Comparison of ENCODE assay signal across 15 cellular contexts in genomic region chr1:77594366-77595112, GRCh38.
DNase-seq lines count a peak whose midpoint lies in the region; ATAC-seq, FAIRE-seq and TF ChIP-seq lines count a peak whose summit lies in the region.
"Had no signal": no experiment of that assay in that cellular context is flagged by ENCODE, and none has a peak within 500 bp of the region (broad histone marks: within the 10 kb centered on the region; RNA-seq: fewer than 3 reads in every experiment).

No MANE protein-coding gene starts in this region.

- no peak overlapping the region for H2AFZ ChIP-seq in astrocyte (ENCODE audit: low read depth, low read length)
- no peak overlapping the region for H2AFZ ChIP-seq in HepG2 (ENCODE audit: low read length)
- H2AFZ ChIP-seq in hepatocyte, result no peak overlapping the region

- no peaks in the 10 kb centered on the region for H3K27me3 Mint-ChIP-seq in astrocyte (ENCODE audit: low read depth, unreplicated experiment)
- H3K27me3 Mint-ChIP-seq in CD8-positive, alpha-beta T cell (ENCODE audit: low read depth), result no peaks in the 10 kb centered on the region

- CTCF ChIA-PET in HepG2 (lab: Yijun Ruan, JAX; ENCODE audit: low intra/inter-chr PET ratio, low total read pairs), result no interaction called here
- CTCF ChIA-PET in CD8-positive, alpha-beta T cell (lab: Charles Lee), result interaction anchor here (0.6 kb wide), 1 partner anchor 38 kb away, joined by 3 read pairs; no protein-coding TSS in a partner anchor

- no peak overlapping the region for H3K4me3 Mint-ChIP-seq in astrocyte (ENCODE audit: unreplicated experiment)
- no peak overlapping the region for H3K4me3 Mint-ChIP-seq in CD8-positive, alpha-beta T cell
- H3K4me3 Mint-ChIP-seq: nephron progenitor cell had no signal

- H3K27me3 ChIP-seq in astrocyte (ENCODE audit: insufficient read depth, low read length), result no peaks in the 10 kb centered on the region
- no peaks in the 10 kb centered on the region for H3K27me3 ChIP-seq in HepG2 (ENCODE audit: control insufficient read depth in 1 of 2, insufficient read depth in 2 of 2, low read length in 2 of 2)
- H3K27me3 ChIP-seq in CD8-positive, alpha-beta T cell (ENCODE audit: insufficient read depth, low read length), result no peaks in the 10 kb centered on the region
- no peaks in the 10 kb centered on the region for H3K27me3 ChIP-seq in hepatocyte
- H3K27me3 ChIP-seq: upper lobe of right lung had no signal

- H3K9me2 ChIP-seq in hepatocyte (replicated peaks; ENCODE audit: insufficient read depth), result no peaks in the 10 kb centered on the region

- H3K4me1 Mint-ChIP-seq in astrocyte (ENCODE audit: low read depth, unreplicated experiment), result peaks cover 11% of the 10 kb centered on the region
- peaks cover 31% of the 10 kb centered on the region for H3K4me1 Mint-ChIP-seq in CD8-positive, alpha-beta T cell (ENCODE audit: low read depth)
- H3K4me1 Mint-ChIP-seq: nephron progenitor cell had no signal

- intact Hi-C loops in HepG2 (cut with micrococcal nuclease; ENCODE audit: unreplicated experiment), result no loop called here
- intact Hi-C loops in CD8-positive, alpha-beta T cell (cut with DNase I, micrococcal nuclease), result no loop called here

- H3K36me3 Mint-ChIP-seq in astrocyte (ENCODE audit: low read depth, unreplicated experiment), result peaks cover 1% of the 10 kb centered on the region
- H3K36me3 Mint-ChIP-seq in CD8-positive, alpha-beta T cell, result peaks cover 44% of the 10 kb centered on the region

- no peak overlapping the region for H3K4me2 ChIP-seq in astrocyte (ENCODE audit: low read length)
- H3K4me2 ChIP-seq in HepG2 (ENCODE audit: low read depth, low read length), result no peak overlapping the region
- no peak overlapping the region for H3K4me2 ChIP-seq in hepatocyte

- no TSS peak for BruUV-seq in HepG2 (replicated peaks; lab: Mats Ljungman, UMichigan)

- POLR2A ChIA-PET in HepG2 (lab: Yijun Ruan, JAX), result no interaction called here
- POLR2A ChIA-PET in CD8-positive, alpha-beta T cell (lab: Charles Lee), result interaction anchor here (0.9 kb wide), 1 partner anchor 87 kb away, joined by 3 read pairs; no protein-coding TSS in a partner anchor

- no peaks in the 10 kb centered on the region for H3K9me3 ChIP-seq in astrocyte (ENCODE audit: insufficient read depth, low read depth, low read length)
- H3K9me3 ChIP-seq in HepG2 (ENCODE audit: low read length), result no peaks in the 10 kb centered on the region
- H3K9me3 ChIP-seq in CD8-positive, alpha-beta T cell (ENCODE audit: low read length), result no peaks in the 10 kb centered on the region
- H3K9me3 ChIP-seq in hepatocyte (ENCODE audit: low read depth), result no peaks in the 10 kb centered on the region
- H3K9me3 ChIP-seq: upper lobe of right lung had no signal

- no peak for TF ChIP-seq EP300 in HepG2 (IDR thresholded peaks at IDR 0.05; ENCODE audit: low read depth in 2 of 2, low read length in 2 of 2)
- TF ChIP-seq EP300 in HepG2 (CRISPR knock-in tag; IDR thresholded peaks at IDR 0.05; ENCODE audit: borderline replicate concordance), result no peak

- no peaks in the 10 kb centered on the region for H3K9me3 Mint-ChIP-seq in astrocyte (ENCODE audit: unreplicated experiment)
- no peaks in the 10 kb centered on the region for H3K9me3 Mint-ChIP-seq in CD8-positive, alpha-beta T cell
- H3K9me3 Mint-ChIP-seq: nephron progenitor cell had no signal

- H3K4me3 ChIP-seq in astrocyte (ENCODE audit: insufficient read depth, low read depth, low read length) (no peak overlapping the region), HepG2 (replicated peaks in 1 of 3; ENCODE audit: insufficient read depth in 1 of 3, low read depth in 2 of 3, low read length in 3 of 3) (no peak overlapping the region), hepatocyte (no peak overlapping the region)
- H3K4me3 ChIP-seq in CD8-positive, alpha-beta T cell (ENCODE audit: low read depth, low read length), result no peak overlapping the region
- H3K4me3 ChIP-seq: upper lobe of right lung had no signal

- WGBS in HepG2 (ENCODE audit: low lambda C conversion rate), result 100% methylated on average over 1 of the region's 1 CpG
- WGBS in hepatocyte (ENCODE audit: low lambda C conversion rate, missing lambda C conversion rate), result 95% methylated on average over 1 of the region's 1 CpG

- in situ Hi-C loops in HepG2 (cut with HindIII; ENCODE audit: extremely low pct_ligation_motif_present, low pct_unique_long_range_greater_than_20kb), result no loop called here

- H3K27ac Mint-ChIP-seq in astrocyte (ENCODE audit: unreplicated experiment), result no peak overlapping the region
- no peak overlapping the region for H3K27ac Mint-ChIP-seq in CD8-positive, alpha-beta T cell
- H3K27ac Mint-ChIP-seq: nephron progenitor cell had no signal

- no peak for TF ChIP-seq CTCF in astrocyte (IDR thresholded peaks at IDR 0.05; ENCODE audit: insufficient read depth, low read depth, low read length)
- no peak for TF ChIP-seq CTCF in HepG2 (CRISPR knock-in tag; IDR thresholded peaks at IDR 0.05)
- no peak for TF ChIP-seq CTCF in CD8-positive, alpha-beta T cell (IDR thresholded peaks at IDR 0.05)
- TF ChIP-seq CTCF in hepatocyte (IDR thresholded peaks at IDR 0.05; ENCODE audit: poor library complexity), result no peak

- peak; percentile 39 for FAIRE-seq in astrocyte (lab: Jason Lieb, UNC)
- no peak for FAIRE-seq in HepG2 (lab: Jason Lieb, UNC)
- FAIRE-seq: colon, D721Med had no signal

- H3K79me2 ChIP-seq in astrocyte (ENCODE audit: insufficient read depth, low read length) (peaks cover 24% of the 10 kb centered on the region), HepG2 (ENCODE audit: insufficient read depth, low read length) (peaks cover 2% of the 10 kb centered on the region), hepatocyte (peaks cover 18% of the 10 kb centered on the region)

- no peak for TF ChIP-seq RAD21 in HepG2 (CRISPR knock-in tag; IDR thresholded peaks at IDR 0.05)

- TF ChIP-seq POLR2A in HepG2 (IDR thresholded peaks at IDR 0.05; ENCODE audit: insufficient read depth in 1 of 2, low read depth in 2 of 2, low read length in 2 of 2), result no peak

- DNase-seq in astrocyte (ENCODE audit: low read depth) (no peak), DMS79 (lab: John Stamatoyannopoulos, UW) (no peak), HepG2 (ENCODE audit: low spot score) (no peak), hepatocyte (ENCODE audit: low spot score) (no peak)
- no peak for DNase-seq in CD8-positive, alpha-beta T cell
- DNase-seq: hippocampal formation, NCI-H2081, nephron progenitor cell, upper lobe of right lung had no signal

- H3K27ac ChIP-seq in astrocyte (ENCODE audit: low read depth, low read length) (no peak overlapping the region), HepG2 (ENCODE audit: extremely low read length, insufficient read depth, low read length) (no peak overlapping the region), hepatocyte (no peak overlapping the region)
- H3K27ac ChIP-seq in CD8-positive, alpha-beta T cell (ENCODE audit: low read depth, low read length), result no peak overlapping the region
- H3K27ac ChIP-seq: upper lobe of right lung had no signal

- no peaks in the 10 kb centered on the region for H3K4me1 ChIP-seq in astrocyte (ENCODE audit: insufficient read depth, low read length)
- no peaks in the 10 kb centered on the region for H3K4me1 ChIP-seq in HepG2 (ENCODE audit: insufficient read depth, low read length)
- no peaks in the 10 kb centered on the region for H3K4me1 ChIP-seq in CD8-positive, alpha-beta T cell (ENCODE audit: insufficient read depth, low read length)
- H3K4me1 ChIP-seq in hepatocyte (ENCODE audit: insufficient read depth), result no peaks in the 10 kb centered on the region
- H3K4me1 ChIP-seq: upper lobe of right lung had no signal

- H3K9ac ChIP-seq in astrocyte (ENCODE audit: low read length) (no peak overlapping the region), HepG2 (ENCODE audit: insufficient read depth, low read depth, low read length) (no peak overlapping the region)

- no peaks in the 10 kb centered on the region for H4K20me1 ChIP-seq in astrocyte (ENCODE audit: insufficient read depth, low read length)
- no peaks in the 10 kb centered on the region for H4K20me1 ChIP-seq in HepG2 (ENCODE audit: insufficient read depth, low read length)
- H4K20me1 ChIP-seq in hepatocyte (ENCODE audit: insufficient read depth, poor library complexity, severe bottlenecking), result no peaks in the 10 kb centered on the region

- ATAC-seq in GM18519 (IDR thresholded peaks at IDR 0.05; ENCODE audit: low FRiP score, unreplicated experiment), result peak; percentile 98
- ATAC-seq in GM21381 (IDR thresholded peaks at IDR 0.05; ENCODE audit: unreplicated experiment), result peak; percentile 93
- ATAC-seq in HG03045 (IDR thresholded peaks at IDR 0.05; ENCODE audit: unreplicated experiment), result peak; percentile 81
- no peak for ATAC-seq in HepG2
- no peak for ATAC-seq in CD8-positive, alpha-beta T cell
- ATAC-seq: SK-N-SH treated with all-trans-retinoic acid at 6 μM for 48 hours, upper lobe of right lung had no signal

- no peaks in the 10 kb centered on the region for H3K36me3 ChIP-seq in astrocyte (ENCODE audit: insufficient read depth, low read length)
- peaks cover 0 to 13% of the 10 kb centered on the region in 2 experiments; a peak in 3 of 5 replicates for H3K36me3 ChIP-seq in HepG2 (replicated peaks in 1 of 2; ENCODE audit: control insufficient read depth in 1 of 2, insufficient read depth in 2 of 2, low read length in 2 of 2)
- H3K36me3 ChIP-seq in CD8-positive, alpha-beta T cell (ENCODE audit: insufficient read depth, low read length), result no peaks in the 10 kb centered on the region
- H3K36me3 ChIP-seq in hepatocyte (replicated peaks; ENCODE audit: insufficient read depth, low read depth), result no peaks in the 10 kb centered on the region
- H3K36me3 ChIP-seq: upper lobe of right lung had no signal

TF ChIP-seq in HepG2, 621 proteins besides CTCF, POLR2A, EP300 and RAD21 (continues in another document):
- TF ChIP-seq ZBTB3 (CRISPR knock-in tag; IDR thresholded peaks at IDR 0.05; ENCODE audit: borderline replicate concordance, low read depth), result no peak
- no peak for TF ChIP-seq NCOA2 (CRISPR knock-in tag; IDR thresholded peaks at IDR 0.05)
- TF ChIP-seq SOX13 (IDR thresholded peaks at IDR 0.05), result no peak
- TF ChIP-seq SOX13 (CRISPR knock-in tag; conservative IDR thresholded peaks at IDR 0.05 in 1 of 2, IDR thresholded peaks at IDR 0.05 in 1 of 2), result no peak
- no peak for TF ChIP-seq YEATS4 (CRISPR knock-in tag; IDR thresholded peaks at IDR 0.05; ENCODE audit: borderline replicate concordance)
- no peak for TF ChIP-seq HMGA1 (CRISPR knock-in tag; conservative IDR thresholded peaks at IDR 0.05)
- TF ChIP-seq ZNF576 (CRISPR knock-in tag; IDR thresholded peaks at IDR 0.05), result no peak
- TF ChIP-seq NR2F2 (IDR thresholded peaks at IDR 0.05; ENCODE audit: borderline replicate concordance, low read depth), result no peak
- TF ChIP-seq SIN3B (IDR thresholded peaks at IDR 0.05; ENCODE audit: low read length), result no peak
- no peak for TF ChIP-seq CCAR2 (optimal IDR thresholded peaks at IDR 0.05; ENCODE audit: low read depth, low read length)
- TF ChIP-seq ETV5 (CRISPR knock-in tag; IDR thresholded peaks at IDR 0.05; ENCODE audit: borderline replicate concordance), result no peak

Comparison
In these comparisons a context has a peak if more than half of its experiments do, and no peak if none do; other contexts are left out.
1. ATAC-seq: peak in GM18519 (single experiment), GM21381 (single experiment) and HG03045 (single experiment); none in HepG2 (single experiment) and CD8-positive, alpha-beta T cell (single experiment).